9 cellular contexts compared by ENCODE assay signal in genomic region chr2:173184031-173185004, GRCh38.
A peak's percentile ranks its signal among the peaks of the same experiment; 100 is the strongest.
DNase-seq lines count a peak whose midpoint lies in the region; ATAC-seq and TF ChIP-seq lines count a peak whose summit lies in the region.
"Had no signal": no experiment of that assay in that cellular context is flagged by ENCODE, and none has a peak within 500 bp of the region (broad histone marks: within the 10 kb centered on the region; RNA-seq: fewer than 3 reads in every experiment).

No MANE protein-coding gene starts in this region.

- peaks cover 25% of the 10 kb centered on the region for H3K36me3 Mint-ChIP-seq in MCF 10A (ENCODE audit: insufficient read depth, unreplicated experiment)

- H3K4me3 Mint-ChIP-seq in MCF 10A (ENCODE audit: unreplicated experiment): no peak overlapping the region

- no peak overlapping the region for H3K4me3 ChIP-seq in breast epithelium
- no peak overlapping the region for H3K4me3 ChIP-seq in coronary artery
- H3K4me3 ChIP-seq in left lung: no peak overlapping the region
- no peak overlapping the region for H3K4me3 ChIP-seq in vagina

- DNase-seq in MCF 10A (ENCODE audit: unreplicated experiment) (peak; percentile 99), breast epithelium (ENCODE audit: low spot score in 2 of 2) (no peak), coronary artery (ENCODE audit: low spot score) (peak; percentile 85), left lung (peak in 1 of 2 donors; percentile 37), vagina (ENCODE audit: extremely low spot score in 2 of 2) (no peak), AML-193 (lab: John Stamatoyannopoulos, UW) (no peak), NCI-H748 treated with DMSO at 0.1 percent for 48 hours (lab: John Stamatoyannopoulos, UW) (no peak)

- BruUV-seq in MCF 10A (replicated peaks; lab: Mats Ljungman, UMichigan): no TSS peak

- no peaks in the 10 kb centered on the region for H3K27me3 Mint-ChIP-seq in MCF 10A (ENCODE audit: insufficient read depth, unreplicated experiment)

- no peaks in the 10 kb centered on the region for H3K9me3 ChIP-seq in breast epithelium
- no peaks in the 10 kb centered on the region for H3K9me3 ChIP-seq in left lung
- no peaks in the 10 kb centered on the region for H3K9me3 ChIP-seq in vagina

- peaks cover 23% of the 10 kb centered on the region for H3K4me1 Mint-ChIP-seq in MCF 10A (ENCODE audit: insufficient read depth, unreplicated experiment)

- intact Hi-C loops in MCF 10A (cut with micrococcal nuclease) (loop anchor here (5.0 kb wide), 3 partner anchors 32 to 107 kb away; partner anchors contain the start of gene MAP3K20), breast epithelium (cut with DNase I; ENCODE audit: low total_unique reads) (no loop called here), left lung (cut with DNase I) (no loop called here), vagina (cut with DNase I) (no loop called here)

- TF ChIP-seq POLR2A in breast epithelium (IDR thresholded peaks at IDR 0.05): no peak
- TF ChIP-seq POLR2A in vagina (IDR thresholded peaks at IDR 0.05): no peak

- H3K27ac Mint-ChIP-seq in MCF 10A (ENCODE audit: low read depth, unreplicated experiment): peak overlapping the region; percentile 1

- no peak for TF ChIP-seq CTCF in MCF 10A (IDR thresholded peaks at IDR 0.05; ENCODE audit: unreplicated experiment)
- TF ChIP-seq CTCF in breast epithelium (IDR thresholded peaks at IDR 0.05): no peak
- no peak for TF ChIP-seq CTCF in coronary artery (IDR thresholded peaks at IDR 0.05)
- TF ChIP-seq CTCF in left lung (IDR thresholded peaks at IDR 0.05): no peak
- TF ChIP-seq CTCF in vagina (IDR thresholded peaks at IDR 0.05): no peak

- peak; percentile 82 for ATAC-seq in left lung
- ATAC-seq in HG03159 (IDR thresholded peaks at IDR 0.05; ENCODE audit: unreplicated experiment): no peak

- H3K27ac ChIP-seq in breast epithelium (no peak overlapping the region), coronary artery (peak overlapping the region; percentile 39 to 76), left lung (peak overlapping the region in 1 of 2 donors; percentile 45), vagina (peak overlapping the region; percentile 67)
- H3K27ac ChIP-seq: VCaP had no signal

- H3K9me3 Mint-ChIP-seq in MCF 10A (ENCODE audit: unreplicated experiment): no peaks in the 10 kb centered on the region

- H3K27me3 ChIP-seq in breast epithelium (no peaks in the 10 kb centered on the region), left lung (no peaks in the 10 kb centered on the region), vagina (no peaks in the 10 kb centered on the region)

- H3K4me1 ChIP-seq in breast epithelium (no peaks in the 10 kb centered on the region), left lung (peaks cover 0 to 12% of the 10 kb centered on the region in 2 donors), vagina (peaks cover 6% of the 10 kb centered on the region)

- CTCF ChIA-PET in MCF 10A (lab: Yijun Ruan, JAX): interaction anchor here (0.6 to 1.2 kb wide), 3 partner anchors 18 to 113 kb away, joined by 3 to 4 read pairs (median 3); no protein-coding TSS in a partner anchor

- no peaks in the 10 kb centered on the region for H3K36me3 ChIP-seq in breast epithelium
- no peaks in the 10 kb centered on the region for H3K36me3 ChIP-seq in left lung
- no peaks in the 10 kb centered on the region for H3K36me3 ChIP-seq in vagina

- POLR2A ChIA-PET in MCF 10A (lab: Yijun Ruan, JAX): interaction anchor here (0.6 to 3.1 kb wide), 15 partner anchors 7 to 104 kb away, joined by 3 to 11 read pairs (median 4); no protein-coding TSS in a partner anchor

Comparison
In these comparisons a context has a peak if more than half of its experiments do, and no peak if none do; other contexts are left out.
1. DNase-seq: peak in MCF 10A (single experiment) and coronary artery (single experiment); none in breast epithelium (0 of 2), vagina (0 of 2), AML-193 (0 of 2) and NCI-H748 treated with DMSO at 0.1 percent for 48 hours (single experiment).
2. H3K27ac ChIP-seq: peak in coronary artery (2 of 2) and vagina (single experiment); none in breast epithelium (0 of 2).